ENCODE assay signal across 2 cellular contexts in the genomic region with DNA sequence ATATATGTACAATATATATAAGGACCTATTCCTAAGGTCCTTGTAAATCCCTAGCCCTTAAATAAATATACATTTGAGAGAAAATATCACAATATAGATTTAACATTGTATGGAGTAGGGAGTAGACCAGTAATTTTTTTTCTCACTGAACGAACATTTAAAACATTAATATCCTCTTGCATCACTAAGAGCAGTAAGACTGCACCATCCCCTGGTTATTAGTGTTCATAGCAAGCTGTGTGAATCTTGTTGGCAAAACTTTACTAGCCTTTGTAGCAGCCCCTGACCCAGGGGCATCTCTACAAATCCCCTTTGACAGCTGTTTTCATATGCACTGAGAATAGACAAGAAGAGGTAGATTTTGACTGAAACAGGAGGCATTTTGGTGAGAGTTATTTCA.
TF ChIP-seq lines count a peak whose summit lies in the region.

No MANE protein-coding gene starts in this region.

TF ChIP-seq in liver, 16 proteins besides CTCF, POLR2A, EP300 and RAD21:
- TF ChIP-seq NR2F2 (IDR thresholded peaks at IDR 0.05) (no peak), MAX (IDR thresholded peaks at IDR 0.05) (no peak), RXRA (IDR thresholded peaks at IDR 0.05) (no peak), JUND (IDR thresholded peaks at IDR 0.05) (no peak), HNF4G (IDR thresholded peaks at IDR 0.05) (no peak), FOXA1 (IDR thresholded peaks at IDR 0.05) (no peak), ATF3 (IDR thresholded peaks at IDR 0.05) (no peak), SP1 (IDR thresholded peaks at IDR 0.05) (no peak)
- TF ChIP-seq, protein P1, sequence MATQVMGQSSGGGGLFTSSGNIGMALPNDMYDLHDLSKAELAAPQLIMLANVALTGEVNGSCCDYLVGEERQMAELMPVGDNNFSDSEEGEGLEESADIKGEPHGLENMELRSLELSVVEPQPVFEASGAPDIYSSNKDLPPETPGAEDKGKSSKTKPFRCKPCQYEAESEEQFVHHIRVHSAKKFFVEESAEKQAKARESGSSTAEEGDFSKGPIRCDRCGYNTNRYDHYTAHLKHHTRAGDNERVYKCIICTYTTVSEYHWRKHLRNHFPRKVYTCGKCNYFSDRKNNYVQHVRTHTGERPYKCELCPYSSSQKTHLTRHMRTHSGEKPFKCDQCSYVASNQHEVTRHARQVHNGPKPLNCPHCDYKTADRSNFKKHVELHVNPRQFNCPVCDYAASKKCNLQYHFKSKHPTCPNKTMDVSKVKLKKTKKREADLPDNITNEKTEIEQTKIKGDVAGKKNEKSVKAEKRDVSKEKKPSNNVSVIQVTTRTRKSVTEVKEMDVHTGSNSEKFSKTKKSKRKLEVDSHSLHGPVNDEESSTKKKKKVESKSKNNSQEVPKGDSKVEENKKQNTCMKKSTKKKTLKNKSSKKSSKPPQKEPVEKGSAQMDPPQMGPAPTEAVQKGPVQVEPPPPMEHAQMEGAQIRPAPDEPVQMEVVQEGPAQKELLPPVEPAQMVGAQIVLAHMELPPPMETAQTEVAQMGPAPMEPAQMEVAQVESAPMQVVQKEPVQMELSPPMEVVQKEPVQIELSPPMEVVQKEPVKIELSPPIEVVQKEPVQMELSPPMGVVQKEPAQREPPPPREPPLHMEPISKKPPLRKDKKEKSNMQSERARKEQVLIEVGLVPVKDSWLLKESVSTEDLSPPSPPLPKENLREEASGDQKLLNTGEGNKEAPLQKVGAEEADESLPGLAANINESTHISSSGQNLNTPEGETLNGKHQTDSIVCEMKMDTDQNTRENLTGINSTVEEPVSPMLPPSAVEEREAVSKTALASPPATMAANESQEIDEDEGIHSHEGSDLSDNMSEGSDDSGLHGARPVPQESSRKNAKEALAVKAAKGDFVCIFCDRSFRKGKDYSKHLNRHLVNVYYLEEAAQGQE (IDR thresholded peaks at IDR 0.05), result no peak

TF ChIP-seq in HepG2, 621 proteins besides CTCF, POLR2A, EP300 and RAD21:
- TF ChIP-seq ZNF354B (CRISPR knock-in tag; IDR thresholded peaks at IDR 0.05) (no peak), ZNF567 (CRISPR knock-in tag; IDR thresholded peaks at IDR 0.05; ENCODE audit: borderline replicate concordance) (no peak), ZNF232 (CRISPR knock-in tag; IDR thresholded peaks at IDR 0.05; ENCODE audit: borderline replicate concordance) (no peak), ZNF350 (CRISPR knock-in tag; IDR thresholded peaks at IDR 0.05; ENCODE audit: borderline replicate concordance, low read depth) (no peak), HMGXB4 (CRISPR knock-in tag; IDR thresholded peaks at IDR 0.05; ENCODE audit: borderline replicate concordance in 1 of 2, low read depth in 1 of 2) (no peak), ZNF614 (CRISPR knock-in tag; IDR thresholded peaks at IDR 0.05; ENCODE audit: borderline replicate concordance) (no peak), ZKSCAN5 (CRISPR knock-in tag; IDR thresholded peaks at IDR 0.05) (no peak), ZNF75D (CRISPR knock-in tag; IDR thresholded peaks at IDR 0.05; ENCODE audit: borderline replicate concordance) (no peak), ZNF230 (CRISPR knock-in tag; IDR thresholded peaks at IDR 0.05) (no peak)
- TF ChIP-seq, protein P2, sequence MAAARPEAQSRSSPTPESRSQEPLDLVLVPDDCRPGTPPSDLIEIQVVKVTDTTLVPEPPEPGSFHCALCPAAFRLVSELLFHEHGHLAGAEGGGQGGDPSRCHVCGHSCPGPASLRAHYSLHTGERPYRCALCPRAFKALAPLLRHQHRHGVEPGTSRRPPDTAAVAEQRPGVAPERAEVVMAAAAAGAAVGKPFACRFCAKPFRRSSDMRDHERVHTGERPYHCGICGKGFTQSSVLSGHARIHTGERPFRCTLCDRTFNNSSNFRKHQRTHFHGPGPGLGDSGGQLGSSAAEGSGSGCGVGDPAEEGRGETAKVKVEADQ (CRISPR knock-in tag; IDR thresholded peaks at IDR 0.05; ENCODE audit: borderline replicate concordance), result no peak
- TF ChIP-seq, protein P3, sequence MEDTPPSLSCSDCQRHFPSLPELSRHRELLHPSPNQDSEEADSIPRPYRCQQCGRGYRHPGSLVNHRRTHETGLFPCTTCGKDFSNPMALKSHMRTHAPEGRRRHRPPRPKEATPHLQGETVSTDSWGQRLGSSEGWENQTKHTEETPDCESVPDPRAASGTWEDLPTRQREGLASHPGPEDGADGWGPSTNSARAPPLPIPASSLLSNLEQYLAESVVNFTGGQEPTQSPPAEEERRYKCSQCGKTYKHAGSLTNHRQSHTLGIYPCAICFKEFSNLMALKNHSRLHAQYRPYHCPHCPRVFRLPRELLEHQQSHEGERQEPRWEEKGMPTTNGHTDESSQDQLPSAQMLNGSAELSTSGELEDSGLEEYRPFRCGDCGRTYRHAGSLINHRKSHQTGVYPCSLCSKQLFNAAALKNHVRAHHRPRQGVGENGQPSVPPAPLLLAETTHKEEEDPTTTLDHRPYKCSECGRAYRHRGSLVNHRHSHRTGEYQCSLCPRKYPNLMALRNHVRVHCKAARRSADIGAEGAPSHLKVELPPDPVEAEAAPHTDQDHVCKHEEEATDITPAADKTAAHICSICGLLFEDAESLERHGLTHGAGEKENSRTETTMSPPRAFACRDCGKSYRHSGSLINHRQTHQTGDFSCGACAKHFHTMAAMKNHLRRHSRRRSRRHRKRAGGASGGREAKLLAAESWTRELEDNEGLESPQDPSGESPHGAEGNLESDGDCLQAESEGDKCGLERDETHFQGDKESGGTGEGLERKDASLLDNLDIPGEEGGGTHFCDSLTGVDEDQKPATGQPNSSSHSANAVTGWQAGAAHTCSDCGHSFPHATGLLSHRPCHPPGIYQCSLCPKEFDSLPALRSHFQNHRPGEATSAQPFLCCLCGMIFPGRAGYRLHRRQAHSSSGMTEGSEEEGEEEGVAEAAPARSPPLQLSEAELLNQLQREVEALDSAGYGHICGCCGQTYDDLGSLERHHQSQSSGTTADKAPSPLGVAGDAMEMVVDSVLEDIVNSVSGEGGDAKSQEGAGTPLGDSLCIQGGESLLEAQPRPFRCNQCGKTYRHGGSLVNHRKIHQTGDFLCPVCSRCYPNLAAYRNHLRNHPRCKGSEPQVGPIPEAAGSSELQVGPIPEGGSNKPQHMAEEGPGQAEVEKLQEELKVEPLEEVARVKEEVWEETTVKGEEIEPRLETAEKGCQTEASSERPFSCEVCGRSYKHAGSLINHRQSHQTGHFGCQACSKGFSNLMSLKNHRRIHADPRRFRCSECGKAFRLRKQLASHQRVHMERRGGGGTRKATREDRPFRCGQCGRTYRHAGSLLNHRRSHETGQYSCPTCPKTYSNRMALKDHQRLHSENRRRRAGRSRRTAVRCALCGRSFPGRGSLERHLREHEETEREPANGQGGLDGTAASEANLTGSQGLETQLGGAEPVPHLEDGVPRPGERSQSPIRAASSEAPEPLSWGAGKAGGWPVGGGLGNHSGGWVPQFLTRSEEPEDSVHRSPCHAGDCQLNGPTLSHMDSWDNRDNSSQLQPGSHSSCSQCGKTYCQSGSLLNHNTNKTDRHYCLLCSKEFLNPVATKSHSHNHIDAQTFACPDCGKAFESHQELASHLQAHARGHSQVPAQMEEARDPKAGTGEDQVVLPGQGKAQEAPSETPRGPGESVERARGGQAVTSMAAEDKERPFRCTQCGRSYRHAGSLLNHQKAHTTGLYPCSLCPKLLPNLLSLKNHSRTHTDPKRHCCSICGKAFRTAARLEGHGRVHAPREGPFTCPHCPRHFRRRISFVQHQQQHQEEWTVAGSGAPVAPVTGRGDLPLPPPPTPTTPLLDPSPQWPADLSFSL (CRISPR knock-in tag; IDR thresholded peaks at IDR 0.05), result no peak
TF ChIP-seq in HepG2: peak in this region for 0.
